In genomic region chr3:14548321-14548729, GRCh38 we compare ENCODE assay signal across 8 cellular contexts. TPM values are rescaled to one million over a fixed set of nuclear protein-coding genes. Genes with fewer than 3 reads are reported as not detected.
DNase-seq lines count a peak whose midpoint lies in the region; ATAC-seq, FAIRE-seq and TF ChIP-seq lines count a peak whose summit lies in the region.

No MANE protein-coding gene starts in this region.

- no peak overlapping the region for H3K4me2 ChIP-seq in GM23338

- no peak overlapping the region for H3K27ac ChIP-seq in GM23338 (ENCODE audit: low read depth)

- ATAC-seq in GM23338 (peak; percentile 94), HG02759 (IDR thresholded peaks at IDR 0.05; ENCODE audit: unreplicated experiment) (no peak)
- ATAC-seq in activated T-cell treated with anti-CD3 and anti-CD28 coated beads, Interleukin-2, amount 50 U/mL, for 72 hours (replicated peaks in 1 of 2): peak; percentile 71 to 77

- no peaks in the 10 kb centered on the region for H3K79me2 ChIP-seq in GM23338 (replicated peaks; ENCODE audit: insufficient read depth)

- FAIRE-seq in RCC 7860 (lab: Jason Lieb, UNC): no peak

- H3K4me1 Mint-ChIP-seq in GM23338: peaks cover 4% of the 10 kb centered on the region
- H3K4me1 Mint-ChIP-seq in activated T-cell treated with anti-CD3 and anti-CD28 coated beads, Interleukin-2, amount 50 U/mL, for 72 hours (ENCODE audit: low read depth): no peaks in the 10 kb centered on the region

- H4K20me1 ChIP-seq in GM23338 (replicated peaks; ENCODE audit: insufficient read depth): no peaks in the 10 kb centered on the region

- H3K36me3 Mint-ChIP-seq in GM23338 (ENCODE audit: low read depth): no peaks in the 10 kb centered on the region
- H3K36me3 Mint-ChIP-seq in activated T-cell treated with anti-CD3 and anti-CD28 coated beads, Interleukin-2, amount 50 U/mL, for 72 hours (ENCODE audit: insufficient read depth in 2 of 2): no peaks in the 10 kb centered on the region

- intact Hi-C loops in posterior cingulate gyrus (cut with DNase I): loop anchor here (2.0 kb wide), 1 partner anchor 40 kb away; no protein-coding TSS in a partner anchor

- no peak overlapping the region for H2AFZ ChIP-seq in GM23338

- peaks cover 13% of the 10 kb centered on the region for H3K27me3 Mint-ChIP-seq in GM23338 (ENCODE audit: insufficient read depth, low read depth, poor library complexity)
- H3K27me3 Mint-ChIP-seq in activated T-cell treated with anti-CD3 and anti-CD28 coated beads, Interleukin-2, amount 50 U/mL, for 72 hours (ENCODE audit: low read depth): peaks cover 53% of the 10 kb centered on the region

- H3K4me1 ChIP-seq in GM23338 (ENCODE audit: insufficient read depth): no peaks in the 10 kb centered on the region; the same call in 1 of the 2 replicates

- peak; percentile 68 to 96 for TF ChIP-seq CTCF in GM23338 (conservative IDR thresholded peaks at IDR 0.05; ENCODE audit: low read depth in 2 of 2)

- DNase-seq in CD1c-positive myeloid dendritic cell (ENCODE audit: extremely low spot score) (peak; percentile 47), GM23338 (ENCODE audit: low spot score) (peak; percentile 83), NCI-H82 treated with DMSO at 0.1 percent for 48 hours (lab: John Stamatoyannopoulos, UW; ENCODE audit: unreplicated experiment) (peak; percentile 24), glomerular endothelial cell (ENCODE audit: extremely low read depth, low read depth, low spot score) (peak; percentile 5), posterior cingulate gyrus (peak in 8 of 10 donors; percentile 47 to 93 (median 72)), RCC 7860 (ENCODE audit: low spot score) (no peak)
- DNase-seq in activated T-cell treated with anti-CD3 and anti-CD28 coated beads, Interleukin-2, amount 50 U/mL, for 72 hours: peak; percentile 34 to 45

- no peaks in the 10 kb centered on the region for H3K36me3 ChIP-seq in GM23338 (ENCODE audit: insufficient read depth)

- H3K27me3 ChIP-seq in GM23338 (ENCODE audit: insufficient read depth): no peaks in the 10 kb centered on the region

- H3K4me3 ChIP-seq in GM23338: no peak overlapping the region

- no peaks in the 10 kb centered on the region for H3K9me2 ChIP-seq in GM23338 (ENCODE audit: insufficient read depth)

- H3K4me3 Mint-ChIP-seq in GM23338: no peak overlapping the region
- H3K4me3 Mint-ChIP-seq in activated T-cell treated with anti-CD3 and anti-CD28 coated beads, Interleukin-2, amount 50 U/mL, for 72 hours: no peak overlapping the region

- H3F3A ChIP-seq in GM23338 (replicated peaks; ENCODE audit: low read depth): no peaks in the 10 kb centered on the region

- no peak overlapping the region for H3K27ac Mint-ChIP-seq in GM23338
- no peak overlapping the region for H3K27ac Mint-ChIP-seq in activated T-cell treated with anti-CD3 and anti-CD28 coated beads, Interleukin-2, amount 50 U/mL, for 72 hours

- H3K9me3 Mint-ChIP-seq in GM23338: no peaks in the 10 kb centered on the region
- no peaks in the 10 kb centered on the region for H3K9me3 Mint-ChIP-seq in activated T-cell treated with anti-CD3 and anti-CD28 coated beads, Interleukin-2, amount 50 U/mL, for 72 hours

TF ChIP-seq in GM23338, 12 proteins besides CTCF, POLR2A, EP300 and RAD21 (continues in another document):
- TF ChIP-seq POLR2AphosphoS5 (IDR thresholded peaks at IDR 0.05; ENCODE audit: low read depth): no peak
- no peak for TF ChIP-seq CREB1 (CRISPR knock-in tag; IDR thresholded peaks at IDR 0.05; ENCODE audit: low read depth)
- TF ChIP-seq REST (IDR thresholded peaks at IDR 0.05; ENCODE audit: unreplicated experiment): no peak
- no peak for TF ChIP-seq ZNF114 (CRISPR knock-in tag; IDR thresholded peaks at IDR 0.05)
- TF ChIP-seq NANOG (IDR thresholded peaks at IDR 0.05; ENCODE audit: borderline replicate concordance): no peak
- no peak for TF ChIP-seq STAT1 (IDR thresholded peaks at IDR 0.05; ENCODE audit: unreplicated experiment)
- TF ChIP-seq ZNF462 (CRISPR knock-in tag; IDR thresholded peaks at IDR 0.05): no peak
- TF ChIP-seq JUNB (IDR thresholded peaks at IDR 0.05; ENCODE audit: unreplicated experiment): no peak
- no peak for TF ChIP-seq ZNF331 (CRISPR knock-in tag; IDR thresholded peaks at IDR 0.05; ENCODE audit: low read depth)

RNA-seq across cellular contexts. Expression of gene GRIP2, which starts 8.2 kb away (rescaled TPM):
- 4.5 and 5.8 TPM in 2 replicates for total RNA-seq in GM23338 (2014; rRNA removed; shearing (Covaris generic))
- polyA plus RNA-seq in GM23338 (2016; fragmentation: Nextera tagmentation; extraction: Ambion mirVana): 3.6 and 3.9 TPM in 2 replicates
- under 1 TPM in 1 of 2 donors, not detected in 1; 0.07 TPM for total RNA-seq in activated T-cell treated with anti-CD3 and anti-CD28 coated beads, Interleukin-2, amount 50 U/mL, for 72 hours
- 0.06 TPM in 1 of 2 replicates, not detected in the other for total RNA-seq in glomerular endothelial cell
